Comparison of ENCODE assay signal across 24 cellular contexts in the genomic region with DNA sequence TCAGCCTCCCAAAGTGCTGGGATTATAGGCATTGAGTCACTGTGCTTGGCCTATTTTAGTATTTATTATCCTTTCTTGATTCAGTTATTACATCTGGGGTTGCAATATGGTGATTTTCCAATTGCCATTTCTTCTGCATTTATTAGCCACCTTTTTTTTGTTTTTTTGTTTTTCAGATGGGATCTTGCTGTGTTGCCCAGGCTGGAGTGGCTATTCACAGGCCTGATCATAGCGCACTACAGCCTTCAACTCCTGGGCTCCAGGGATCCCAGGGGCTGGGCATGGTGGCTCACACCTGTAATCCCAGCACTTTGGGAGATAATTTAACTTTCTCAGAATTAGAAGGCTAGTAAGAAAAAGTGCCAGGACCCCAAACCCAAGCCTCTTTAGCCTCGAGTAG.
DNase-seq lines count a peak whose midpoint lies in the region; ATAC-seq, FAIRE-seq and TF ChIP-seq lines count a peak whose summit lies in the region.
"Had no signal": no experiment of that assay in that cellular context is flagged by ENCODE, and none has a peak within 500 bp of the region (broad histone marks: within the 10 kb centered on the region; RNA-seq: fewer than 3 reads in every experiment).

No MANE protein-coding gene starts in this region.

- FAIRE-seq in HepG2 (lab: Jason Lieb, UNC) (no peak), K562 (lab: Jason Lieb, UNC) (no peak)
- FAIRE-seq: A549, D721Med, G401.6, GM12891, GM19239 had no signal

- TF ChIP-seq EP300 in HepG2 (IDR thresholded peaks at IDR 0.05; ENCODE audit: low read depth in 2 of 2, low read length in 2 of 2) (no peak), HepG2 (CRISPR knock-in tag; IDR thresholded peaks at IDR 0.05; ENCODE audit: borderline replicate concordance) (no peak), K562 (IDR thresholded peaks at IDR 0.05; ENCODE audit: low read length) (no peak)

- peaks cover 13% of the 10 kb centered on the region for H3K36me3 Mint-ChIP-seq in progenitor cell of endocrine pancreas (ENCODE audit: insufficient read depth)

- no peaks in the 10 kb centered on the region for H3K9me1 ChIP-seq in K562 (ENCODE audit: control insufficient read depth, insufficient read depth, low read length)

- DNase-seq in HepG2 (ENCODE audit: low spot score) (no peak), right lobe of liver (no peak), K562 (ENCODE audit: extremely low read depth in 1 of 4, low spot score in 3 of 4) (no peak), progenitor cell of endocrine pancreas (ENCODE audit: low spot score, unreplicated experiment) (no peak), cerebellum (ENCODE audit: low spot score) (no peak)
- DNase-seq in stimulated activated CD4-positive, alpha-beta T cell treated with anti-CD3 and anti-CD28 coated beads, Interleukin-4, amount 100 ng/mL, for 4 hours: no peak
- DNase-seq: AML-193; Caco-2; Calu3; CD4-positive, alpha-beta T cell; CD8-positive, alpha-beta T cell; DMS79 treated with DMSO at 0.1 percent for 48 hours; GF-D8 had no signal

- H3K4me2 ChIP-seq in HepG2 (ENCODE audit: low read depth, low read length) (no peak overlapping the region), Loucy (ENCODE audit: low read depth, low read length, poor library complexity, severe bottlenecking) (no peak overlapping the region), K562 (ENCODE audit: insufficient read depth, low read length) (no peak overlapping the region)
- H3K4me2 ChIP-seq: A549; BLaER1 treated with 17β-estradiol and CSF1 and Interleukin-3, amounts not matched to agents 10 nM and 100 nM had no signal

- in situ Hi-C loops in HepG2 (cut with HindIII; ENCODE audit: extremely low pct_ligation_motif_present, low pct_unique_long_range_greater_than_20kb): no loop called here
- in situ Hi-C loops in K562 (cut with MboI): no loop called here

- no TSS peak for BruUV-seq in HepG2 (replicated peaks; lab: Mats Ljungman, UMichigan)
- BruUV-seq in K562 (replicated peaks; lab: Mats Ljungman, UMichigan): no TSS peak

- H4K20me1 ChIP-seq in HepG2 (ENCODE audit: insufficient read depth, low read length) (no peaks in the 10 kb centered on the region), Loucy (ENCODE audit: insufficient read depth, low read length, poor library complexity, severe bottlenecking) (no peaks in the 10 kb centered on the region), K562 (replicated peaks; ENCODE audit: control insufficient read depth, insufficient read depth, low read length) (no peaks in the 10 kb centered on the region)
- H4K20me1 ChIP-seq: BLaER1 treated with 17β-estradiol and CSF1 and Interleukin-3, amounts not matched to agents 10 nM and 100 nM had no signal

- intact Hi-C loops in HepG2 (cut with micrococcal nuclease; ENCODE audit: unreplicated experiment) (no loop called here), right lobe of liver (cut with DNase I) (no loop called here), K562 (cut with micrococcal nuclease) (no loop called here)

- no peaks in the 10 kb centered on the region for H3F3A ChIP-seq in Loucy (ENCODE audit: low read depth)

- peaks cover 4% of the 10 kb centered on the region for H3K4me1 Mint-ChIP-seq in progenitor cell of endocrine pancreas (ENCODE audit: low read depth)
- H3K4me1 Mint-ChIP-seq: B cell had no signal

- TF ChIP-seq CTCF in HepG2 (CRISPR knock-in tag; IDR thresholded peaks at IDR 0.05) (no peak), right lobe of liver (IDR thresholded peaks at IDR 0.05) (no peak), Loucy (conservative IDR thresholded peaks at IDR 0.05; ENCODE audit: low read length) (no peak), K562 (IDR thresholded peaks at IDR 0.05 in 2 of 3, conservative IDR thresholded peaks at IDR 0.05 in 1 of 3; ENCODE audit: insufficient read depth in 2 of 3, low read depth in 1 of 3, low read length in 3 of 3) (no peak), progenitor cell of endocrine pancreas (IDR thresholded peaks at IDR 0.05; ENCODE audit: unreplicated experiment) (no peak)

- H3K4me1 ChIP-seq in HepG2 (ENCODE audit: insufficient read depth, low read length): no peaks in the 10 kb centered on the region
- no peaks in the 10 kb centered on the region for H3K4me1 ChIP-seq in right lobe of liver
- H3K4me1 ChIP-seq in Loucy (ENCODE audit: insufficient read depth, low read length, poor library complexity, severe bottlenecking): peaks cover 33% of the 10 kb centered on the region
- H3K4me1 ChIP-seq in K562 (replicated peaks in 1 of 2; ENCODE audit: control insufficient read depth in 2 of 2, insufficient read depth in 2 of 2, low read length in 2 of 2): peaks cover 0 to 9% of the 10 kb centered on the region in 2 experiments; a peak in 2 of 5 replicates
- H3K4me1 ChIP-seq: BLaER1 treated with 17β-estradiol and CSF1 and Interleukin-3, amounts not matched to agents 10 nM and 100 nM; Caco-2 had no signal

- no peaks in the 10 kb centered on the region for H3K9me3 ChIP-seq in HepG2 (ENCODE audit: low read length)
- H3K9me3 ChIP-seq in right lobe of liver: no peaks in the 10 kb centered on the region
- H3K9me3 ChIP-seq in Loucy (ENCODE audit: insufficient read depth, low read depth, low read length): no peaks in the 10 kb centered on the region
- H3K9me3 ChIP-seq in K562 (replicated peaks; ENCODE audit: control insufficient read depth, insufficient read depth, low read depth, low read length): no peaks in the 10 kb centered on the region
- H3K9me3 ChIP-seq: A549; BLaER1 treated with 17β-estradiol and CSF1 and Interleukin-3, amounts not matched to agents 10 nM and 100 nM; Caco-2 had no signal

- H3K27me3 Mint-ChIP-seq in progenitor cell of endocrine pancreas: no peaks in the 10 kb centered on the region
- H3K27me3 Mint-ChIP-seq: B cell; CD4-positive, alpha-beta T cell had no signal

- peak overlapping the region; percentile 82 for H3K27ac Mint-ChIP-seq in progenitor cell of endocrine pancreas
- H3K27ac Mint-ChIP-seq: B cell; CD4-positive, alpha-beta T cell; CD8-positive, alpha-beta T cell had no signal

- POLR2A ChIA-PET in HepG2 (lab: Yijun Ruan, JAX): no interaction called here
- POLR2A ChIA-PET in K562 (lab: Yijun Ruan, JAX): interaction anchor here (0.6 kb wide), 1 partner anchor 9 kb away, joined by 3 read pairs; no protein-coding TSS in a partner anchor

- TF ChIP-seq POLR2A in HepG2 (IDR thresholded peaks at IDR 0.05; ENCODE audit: insufficient read depth in 1 of 2, low read depth in 2 of 2, low read length in 2 of 2): no peak
- TF ChIP-seq POLR2A in right lobe of liver (IDR thresholded peaks at IDR 0.05): no peak
- no peak for TF ChIP-seq POLR2A in K562 (conservative IDR thresholded peaks at IDR 0.05)

- 97% methylated on average over 2 of the region's 2 CpGs for whole genome bisulfite sequencing in HepG2 (ENCODE audit: low lambda C conversion rate)
- WGBS in right lobe of liver (ENCODE audit: insufficient coverage, low coverage, low lambda C conversion rate, missing lambda C conversion rate): 100% methylated on average over 2 of the region's 2 CpGs
- WGBS in K562 (ENCODE audit: insufficient coverage, low coverage, missing lambda C conversion rate): 70% methylated on average over 2 of the region's 2 CpGs

- H2AFZ ChIP-seq in HepG2 (ENCODE audit: low read length) (no peak overlapping the region), Loucy (ENCODE audit: low read length) (no peak overlapping the region), K562 (ENCODE audit: low read depth, low read length) (no peak overlapping the region)

- no peak overlapping the region for H3K9ac ChIP-seq in HepG2 (ENCODE audit: insufficient read depth, low read depth, low read length)
- peak overlapping the region; percentile 47 for H3K9ac ChIP-seq in Loucy (ENCODE audit: low read depth, low read length, poor library complexity, severe bottlenecking)
- no peak overlapping the region for H3K9ac ChIP-seq in K562 (ENCODE audit: insufficient read depth in 1 of 2, low read depth in 2 of 2, low read length in 2 of 2)
- H3K9ac ChIP-seq: BLaER1 treated with 17β-estradiol and CSF1 and Interleukin-3, amounts not matched to agents 10 nM and 100 nM had no signal

- H3K27ac ChIP-seq in HepG2 (ENCODE audit: extremely low read length, insufficient read depth, low read length) (no peak overlapping the region), right lobe of liver (no peak overlapping the region), K562 (ENCODE audit: extremely low read depth, low read depth, low read length) (no peak overlapping the region)
- H3K27ac ChIP-seq: 22Rv1; A549; BLaER1 treated with 17β-estradiol and CSF1 and Interleukin-3, amounts not matched to agents 10 nM and 100 nM; C4-2B had no signal

- H3K4me3 Mint-ChIP-seq in progenitor cell of endocrine pancreas (ENCODE audit: low read depth): no peak overlapping the region
- H3K4me3 Mint-ChIP-seq: B cell; CD4-positive, alpha-beta T cell; CD8-positive, alpha-beta T cell had no signal

- TF ChIP-seq RAD21 in HepG2 (CRISPR knock-in tag; IDR thresholded peaks at IDR 0.05): no peak
- TF ChIP-seq RAD21 in K562 (CRISPR knock-in tag; conservative IDR thresholded peaks at IDR 0.05 in 1 of 2, IDR thresholded peaks at IDR 0.05 in 1 of 2): no peak

- no peaks in the 10 kb centered on the region for H3K9me3 Mint-ChIP-seq in progenitor cell of endocrine pancreas (ENCODE audit: low read depth)
- H3K9me3 Mint-ChIP-seq: CD4-positive, alpha-beta T cell; CD8-positive, alpha-beta T cell had no signal

- no peak for ATAC-seq in HepG2
- ATAC-seq in right lobe of liver: no peak
- no peak for ATAC-seq in K562
- no peak for ATAC-seq in HG02642 (IDR thresholded peaks at IDR 0.05; ENCODE audit: poor library complexity, unreplicated experiment)
- ATAC-seq: A549; CD8-positive, alpha-beta T cell had no signal

- H3K79me2 ChIP-seq in HepG2 (ENCODE audit: insufficient read depth, low read length) (no peaks in the 10 kb centered on the region), Loucy (ENCODE audit: insufficient read depth, low read length) (no peaks in the 10 kb centered on the region), K562 (ENCODE audit: control insufficient read depth, insufficient read depth, low read length) (no peaks in the 10 kb centered on the region)

- H3K27me3 ChIP-seq in HepG2 (ENCODE audit: control insufficient read depth in 1 of 2, insufficient read depth in 2 of 2, low read length in 2 of 2): no peaks in the 10 kb centered on the region
- H3K27me3 ChIP-seq in right lobe of liver: no peaks in the 10 kb centered on the region
- H3K27me3 ChIP-seq in Loucy (ENCODE audit: insufficient read depth, low read length, poor library complexity, severe bottlenecking): no peaks in the 10 kb centered on the region
- no peaks in the 10 kb centered on the region for H3K27me3 ChIP-seq in K562 (ENCODE audit: control insufficient read depth in 2 of 2, insufficient read depth in 2 of 2, low read length in 2 of 2)
- H3K27me3 ChIP-seq: BLaER1 treated with 17β-estradiol and CSF1 and Interleukin-3, amounts not matched to agents 10 nM and 100 nM had no signal

- H3K36me3 ChIP-seq in HepG2 (replicated peaks in 1 of 2; ENCODE audit: control insufficient read depth in 1 of 2, insufficient read depth in 2 of 2, low read length in 2 of 2): peaks cover 5 to 11% of the 10 kb centered on the region in 2 experiments; a peak in 2 of 5 replicates
- peaks cover 0 to 5% (median 0%) of the 10 kb centered on the region in 4 donors for H3K36me3 ChIP-seq in right lobe of liver
- H3K36me3 ChIP-seq in Loucy (ENCODE audit: insufficient read depth, low read length): peaks cover 3% of the 10 kb centered on the region; the same call in 1 of the 2 replicates
- H3K36me3 ChIP-seq in K562 (ENCODE audit: control insufficient read depth, insufficient read depth, low read length): no peaks in the 10 kb centered on the region

- no peaks in the 10 kb centered on the region for H3K9me2 ChIP-seq in Loucy (replicated peaks; ENCODE audit: low read depth, low read length)

- CTCF ChIA-PET in HepG2 (lab: Yijun Ruan, JAX; ENCODE audit: low intra/inter-chr PET ratio, low total read pairs): no interaction called here
- CTCF ChIA-PET in K562 (lab: Yijun Ruan, JAX; ENCODE audit: low intra/inter-chr PET ratio): no interaction called here

- H3K4me3 ChIP-seq in HepG2 (replicated peaks in 1 of 3; ENCODE audit: insufficient read depth in 1 of 3, low read depth in 2 of 3, low read length in 3 of 3) (no peak overlapping the region), right lobe of liver (no peak overlapping the region), Loucy (ENCODE audit: low read length, poor library complexity, severe bottlenecking) (no peak overlapping the region), K562 (no peak overlapping the region)
- H3K4me3 ChIP-seq: A549; BLaER1 treated with 17β-estradiol and CSF1 and Interleukin-3, amounts not matched to agents 10 nM and 100 nM had no signal

Comparison
In these comparisons a context has a peak if more than half of its experiments do, and no peak if none do; other contexts are left out.
1. Of the 241 proteins assayed by ChIP-seq in both HepG2 and K562: peak only in HepG2: none; only in K562: none; in both: ZNF121; in neither: 240.